24 cellular contexts compared by ENCODE assay signal in genomic region chr7:53209129-53209528, GRCh38.
"Had no signal": no experiment of that assay in that cellular context is flagged by ENCODE, and none has a peak within 500 bp of the region (broad histone marks: within the 10 kb centered on the region; RNA-seq: fewer than 3 reads in every experiment).

No MANE protein-coding gene starts in this region.

- H3K4me3 Mint-ChIP-seq: activated CD4-positive, alpha-beta memory T cell treated with anti-CD3 and anti-CD28 coated beads for 36 hours; activated naive CD4-positive, alpha-beta T cell treated with anti-CD3 and anti-CD28 coated beads for 36 hours; activated naive CD8-positive, alpha-beta T cell treated with anti-CD3 and anti-CD28 coated beads, Interleukin-2, amount 10 ng/mL, durations not matched to agents 7 days and 5 days; activated T-cell treated with anti-CD3 and anti-CD28 coated beads, Interleukin-2, amount 50 U/mL, for 72 hours; naive B cell; stimulated activated naive B cell treated with anti-CD40 and anti-IgM and Interleukin-4, amounts not matched to agents 10 μg/mL and 1 μg/mL and 100 μg/mL, for 72 hours; T-helper 2 cell treated with Interferon-gamma antibody and Interleukin-4, amounts not matched to agents 5 μg/mL and 100 μg/mL, for 36 hours had no signal

- H3K9me3 ChIP-seq: prostate gland, uterus had no signal

- H3K27me3 Mint-ChIP-seq: activated CD4-positive, alpha-beta memory T cell treated with anti-CD3 and anti-CD28 coated beads for 36 hours; activated naive CD8-positive, alpha-beta T cell treated with anti-CD3 and anti-CD28 coated beads, Interleukin-2, amount 10 ng/mL, durations not matched to agents 7 days and 5 days; naive B cell; stimulated activated naive B cell treated with anti-CD40 and anti-IgM and Interleukin-4, amounts not matched to agents 10 μg/mL and 1 μg/mL and 100 μg/mL, for 72 hours had no signal

- H3K4me1 ChIP-seq: heart left ventricle, lower lobe of right lung, prostate gland, transverse colon, uterus had no signal

- ATAC-seq: activated T-cell treated with anti-CD3 and anti-CD28 coated beads, Interleukin-2, amount 50 U/mL, for 72 hours; heart left ventricle; left lobe of liver; lower lobe of right lung; stimulated activated naive B cell treated with anti-CD40 and anti-IgM and Interleukin-4, amounts not matched to agents 10 μg/mL and 1 μg/mL and 100 μg/mL, for 72 hours had no signal

- H3K4me3 ChIP-seq: coronary artery, heart left ventricle, lower lobe of right lung, prostate gland, transverse colon, uterus had no signal

- DNase-seq: activated CD4-positive, alpha-beta memory T cell treated with anti-CD3 and anti-CD28 coated beads for 36 hours; activated CD4-positive, alpha-beta T cell treated with anti-CD3 and anti-CD28 coated beads for 4 hours; activated CD4-positive, CD25-positive, alpha-beta regulatory T cell; activated effector memory CD4-positive, alpha-beta T cell treated with Interleukin-2 at 50 U/mL for 16 hours; activated naive CD4-positive, alpha-beta T cell treated with anti-CD3 and anti-CD28 coated beads for 36 hours; activated naive CD8-positive, alpha-beta T cell treated with anti-CD3 and anti-CD28 coated beads, Interleukin-2, amount 10 ng/mL, durations not matched to agents 7 days and 5 days; activated T-cell treated with anti-CD3 and anti-CD28 coated beads, Interleukin-2, amount 50 U/mL, for 72 hours; amygdala; cerebellar nuclear complex; heart left ventricle; kidney; lower lobe of right lung; naive B cell; nucleus accumbens; stimulated activated CD4-positive, alpha-beta T cell treated with anti-CD3 and anti-CD28 coated beads, Interleukin-2, amount 100 ng/mL, for 48 hours; stimulated activated CD8-positive, alpha-beta memory T cell treated with anti-CD3 and anti-CD28 coated beads, Interleukin-4, amount 100 ng/mL, for 48 hours; stimulated activated naive B cell treated with anti-CD40 and anti-IgM and Interleukin-4, amounts not matched to agents 10 μg/mL and 1 μg/mL and 100 μg/mL, for 72 hours; transverse colon; uterus had no signal

- H3K27ac Mint-ChIP-seq: activated CD4-positive, alpha-beta memory T cell treated with anti-CD3 and anti-CD28 coated beads for 36 hours; activated naive CD4-positive, alpha-beta T cell treated with anti-CD3 and anti-CD28 coated beads for 36 hours; activated naive CD8-positive, alpha-beta T cell treated with anti-CD3 and anti-CD28 coated beads, Interleukin-2, amount 10 ng/mL, durations not matched to agents 7 days and 5 days; activated T-cell treated with anti-CD3 and anti-CD28 coated beads, Interleukin-2, amount 50 U/mL, for 72 hours; stimulated activated naive B cell treated with anti-CD40 and anti-IgM and Interleukin-4, amounts not matched to agents 10 μg/mL and 1 μg/mL and 100 μg/mL, for 72 hours; T-helper 2 cell treated with Interferon-gamma antibody and Interleukin-4, amounts not matched to agents 5 μg/mL and 100 μg/mL, for 36 hours had no signal

- H3K36me3 ChIP-seq: heart left ventricle, lower lobe of right lung, prostate gland, transverse colon, uterus had no signal

- H3K27ac ChIP-seq: coronary artery, epithelial cell of prostate, heart left ventricle, lower lobe of right lung, prostate gland, transverse colon, uterus had no signal

- H3K27me3 ChIP-seq: heart left ventricle, transverse colon, uterus had no signal

- H3K4me1 Mint-ChIP-seq: activated naive CD8-positive, alpha-beta T cell treated with anti-CD3 and anti-CD28 coated beads, Interleukin-2, amount 10 ng/mL, durations not matched to agents 7 days and 5 days; naive B cell; stimulated activated naive B cell treated with anti-CD40 and anti-IgM and Interleukin-4, amounts not matched to agents 10 μg/mL and 1 μg/mL and 100 μg/mL, for 72 hours had no signal

- H3K36me3 Mint-ChIP-seq: activated naive CD8-positive, alpha-beta T cell treated with anti-CD3 and anti-CD28 coated beads, Interleukin-2, amount 10 ng/mL, durations not matched to agents 7 days and 5 days; stimulated activated naive B cell treated with anti-CD40 and anti-IgM and Interleukin-4, amounts not matched to agents 10 μg/mL and 1 μg/mL and 100 μg/mL, for 72 hours had no signal
